1 cellular context compared by ENCODE assay signal in genomic region chr10:102422586-102423129, GRCh38.
TF ChIP-seq lines count a peak whose summit lies in the region.

No MANE protein-coding gene starts in this region.

TF ChIP-seq in WTC11, 78 proteins besides CTCF, POLR2A, EP300 and RAD21 (continued from another document):
- TF ChIP-seq, protein P1, sequence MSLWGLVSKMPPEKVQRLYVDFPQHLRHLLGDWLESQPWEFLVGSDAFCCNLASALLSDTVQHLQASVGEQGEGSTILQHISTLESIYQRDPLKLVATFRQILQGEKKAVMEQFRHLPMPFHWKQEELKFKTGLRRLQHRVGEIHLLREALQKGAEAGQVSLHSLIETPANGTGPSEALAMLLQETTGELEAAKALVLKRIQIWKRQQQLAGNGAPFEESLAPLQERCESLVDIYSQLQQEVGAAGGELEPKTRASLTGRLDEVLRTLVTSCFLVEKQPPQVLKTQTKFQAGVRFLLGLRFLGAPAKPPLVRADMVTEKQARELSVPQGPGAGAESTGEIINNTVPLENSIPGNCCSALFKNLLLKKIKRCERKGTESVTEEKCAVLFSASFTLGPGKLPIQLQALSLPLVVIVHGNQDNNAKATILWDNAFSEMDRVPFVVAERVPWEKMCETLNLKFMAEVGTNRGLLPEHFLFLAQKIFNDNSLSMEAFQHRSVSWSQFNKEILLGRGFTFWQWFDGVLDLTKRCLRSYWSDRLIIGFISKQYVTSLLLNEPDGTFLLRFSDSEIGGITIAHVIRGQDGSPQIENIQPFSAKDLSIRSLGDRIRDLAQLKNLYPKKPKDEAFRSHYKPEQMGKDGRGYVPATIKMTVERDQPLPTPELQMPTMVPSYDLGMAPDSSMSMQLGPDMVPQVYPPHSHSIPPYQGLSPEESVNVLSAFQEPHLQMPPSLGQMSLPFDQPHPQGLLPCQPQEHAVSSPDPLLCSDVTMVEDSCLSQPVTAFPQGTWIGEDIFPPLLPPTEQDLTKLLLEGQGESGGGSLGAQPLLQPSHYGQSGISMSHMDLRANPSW (CRISPR knock-in tag; conservative IDR thresholded peaks at IDR 0.05; ENCODE audit: low read depth), result no peak
- TF ChIP-seq MYBL2 (CRISPR knock-in tag; IDR thresholded peaks at IDR 0.05) (peak; percentile 54; the same call in 1 of the 2 replicates), CBFB (CRISPR knock-in tag; IDR thresholded peaks at IDR 0.05; ENCODE audit: low read depth) (0 out of 2 replicates have a peak, but pooled peaks have one; percentile 9), KAT7 (CRISPR knock-in tag; IDR thresholded peaks at IDR 0.05; ENCODE audit: borderline replicate concordance) (no peak), TEAD1 (CRISPR knock-in tag; IDR thresholded peaks at IDR 0.05) (peak; percentile 85), ZNF416 (CRISPR knock-in tag; IDR thresholded peaks at IDR 0.05) (no peak), IRF1 (CRISPR knock-in tag; IDR thresholded peaks at IDR 0.05) (no peak), SOX15 (CRISPR knock-in tag; IDR thresholded peaks at IDR 0.05) (no peak), ZNF425 (CRISPR knock-in tag; conservative IDR thresholded peaks at IDR 0.05) (no peak), ZSCAN18 (CRISPR knock-in tag; IDR thresholded peaks at IDR 0.05) (no peak), CREM (CRISPR knock-in tag; IDR thresholded peaks at IDR 0.05) (no peak; the same call in 1 of the 2 replicates), TCF7 (CRISPR knock-in tag; IDR thresholded peaks at IDR 0.05; ENCODE audit: low read depth) (no peak), CREB1 (CRISPR knock-in tag; IDR thresholded peaks at IDR 0.05) (no peak), ZMAT4 (CRISPR knock-in tag; IDR thresholded peaks at IDR 0.05) (no peak), RORB (CRISPR knock-in tag; IDR thresholded peaks at IDR 0.05) (no peak), ELF4 (CRISPR knock-in tag; IDR thresholded peaks at IDR 0.05; ENCODE audit: low read depth) (no peak), GRHL2 (CRISPR knock-in tag; IDR thresholded peaks at IDR 0.05; ENCODE audit: insufficient replicate concordance, severe bottlenecking) (no peak)
- TF ChIP-seq, protein P2, sequence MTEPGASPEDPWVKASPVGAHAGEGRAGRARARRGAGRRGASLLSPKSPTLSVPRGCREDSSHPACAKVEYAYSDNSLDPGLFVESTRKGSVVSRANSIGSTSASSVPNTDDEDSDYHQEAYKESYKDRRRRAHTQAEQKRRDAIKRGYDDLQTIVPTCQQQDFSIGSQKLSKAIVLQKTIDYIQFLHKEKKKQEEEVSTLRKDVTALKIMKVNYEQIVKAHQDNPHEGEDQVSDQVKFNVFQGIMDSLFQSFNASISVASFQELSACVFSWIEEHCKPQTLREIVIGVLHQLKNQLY (CRISPR knock-in tag; IDR thresholded peaks at IDR 0.05), result no peak
- TF ChIP-seq, protein P3, sequence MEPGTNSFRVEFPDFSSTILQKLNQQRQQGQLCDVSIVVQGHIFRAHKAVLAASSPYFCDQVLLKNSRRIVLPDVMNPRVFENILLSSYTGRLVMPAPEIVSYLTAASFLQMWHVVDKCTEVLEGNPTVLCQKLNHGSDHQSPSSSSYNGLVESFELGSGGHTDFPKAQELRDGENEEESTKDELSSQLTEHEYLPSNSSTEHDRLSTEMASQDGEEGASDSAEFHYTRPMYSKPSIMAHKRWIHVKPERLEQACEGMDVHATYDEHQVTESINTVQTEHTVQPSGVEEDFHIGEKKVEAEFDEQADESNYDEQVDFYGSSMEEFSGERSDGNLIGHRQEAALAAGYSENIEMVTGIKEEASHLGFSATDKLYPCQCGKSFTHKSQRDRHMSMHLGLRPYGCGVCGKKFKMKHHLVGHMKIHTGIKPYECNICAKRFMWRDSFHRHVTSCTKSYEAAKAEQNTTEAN (CRISPR knock-in tag; IDR thresholded peaks at IDR 0.05), result no peak
- TF ChIP-seq, protein P4, sequence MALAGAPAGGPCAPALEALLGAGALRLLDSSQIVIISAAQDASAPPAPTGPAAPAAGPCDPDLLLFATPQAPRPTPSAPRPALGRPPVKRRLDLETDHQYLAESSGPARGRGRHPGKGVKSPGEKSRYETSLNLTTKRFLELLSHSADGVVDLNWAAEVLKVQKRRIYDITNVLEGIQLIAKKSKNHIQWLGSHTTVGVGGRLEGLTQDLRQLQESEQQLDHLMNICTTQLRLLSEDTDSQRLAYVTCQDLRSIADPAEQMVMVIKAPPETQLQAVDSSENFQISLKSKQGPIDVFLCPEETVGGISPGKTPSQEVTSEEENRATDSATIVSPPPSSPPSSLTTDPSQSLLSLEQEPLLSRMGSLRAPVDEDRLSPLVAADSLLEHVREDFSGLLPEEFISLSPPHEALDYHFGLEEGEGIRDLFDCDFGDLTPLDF (CRISPR knock-in tag; IDR thresholded peaks at IDR 0.05), result no peak
